Comparison of ENCODE assay signal across 1 cellular context in genomic region chr19:743168-743687, GRCh38.
TF ChIP-seq lines count a peak whose summit lies in the region.

No MANE protein-coding gene starts in this region.

TF ChIP-seq in GM12878, 131 proteins besides CTCF, POLR2A, EP300 and RAD21:
- TF ChIP-seq MEF2B (IDR thresholded peaks at IDR 0.05; ENCODE audit: partially characterized antibody, poor library complexity, severe bottlenecking): peak; percentile 87
- TF ChIP-seq IKZF1 (conservative IDR thresholded peaks at IDR 0.05): 0 out of 2 replicates have a peak, but pooled peaks have one; percentile 16
- TF ChIP-seq BMI1 (IDR thresholded peaks at IDR 0.05; ENCODE audit: borderline replicate concordance): peak; percentile 96
- no peak for TF ChIP-seq ASH2L (IDR thresholded peaks at IDR 0.05; ENCODE audit: borderline replicate concordance, low read depth)
- TF ChIP-seq BHLHE40 (IDR thresholded peaks at IDR 0.05; ENCODE audit: borderline replicate concordance in 1 of 2, low read depth in 2 of 2, low read length in 1 of 2): 0 out of 4 replicates have a peak, but pooled peaks of 1 of the 2 experiments have one; percentile 29
TF ChIP-seq in GM12878: peak in this region for 4.
